Comparison of ENCODE assay signal across 9 cellular contexts in the genomic region with DNA sequence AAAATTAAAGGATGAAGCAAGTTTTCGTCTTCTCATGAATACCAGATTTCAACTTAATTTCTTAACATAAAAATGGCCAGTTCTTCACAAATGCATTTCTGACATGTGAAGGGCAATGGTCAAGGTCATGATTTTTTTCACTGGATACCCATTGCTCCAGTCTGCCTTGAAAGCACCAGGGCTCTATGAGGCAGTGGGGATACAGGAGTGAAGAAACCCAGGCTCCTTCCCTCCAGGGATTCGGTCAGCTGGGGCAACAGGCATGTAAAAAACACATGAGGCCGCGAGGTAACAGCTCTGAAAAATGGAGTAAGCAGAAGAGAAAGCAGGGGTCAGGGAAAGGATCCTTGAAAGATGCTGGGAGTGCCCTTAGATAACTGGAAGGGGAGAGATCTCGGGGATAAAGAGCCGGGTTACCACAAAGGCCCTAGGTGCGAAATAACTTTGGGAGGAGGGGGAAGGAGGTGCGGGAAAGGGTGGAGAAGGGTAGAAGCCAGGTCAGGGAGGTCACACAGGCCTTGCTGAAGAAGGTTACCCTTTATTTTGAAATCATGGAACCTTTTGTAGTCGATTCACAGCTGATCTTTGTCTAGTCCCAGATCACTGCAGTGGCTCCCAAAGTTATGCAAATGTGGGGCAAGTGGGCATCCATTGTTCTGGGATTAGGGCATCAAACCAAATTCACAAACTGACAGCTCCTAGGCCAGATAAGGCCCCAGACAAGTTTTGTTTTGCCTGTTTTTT. TPM values are rescaled to one million over a fixed set of nuclear protein-coding genes. Genes with fewer than 3 reads are reported as not detected.
DNase-seq lines count a peak whose midpoint lies in the region; ATAC-seq and TF ChIP-seq lines count a peak whose summit lies in the region.
"Had no signal": no experiment of that assay in that cellular context is flagged by ENCODE, and none has a peak within 500 bp of the region (broad histone marks: within the 10 kb centered on the region; RNA-seq: fewer than 3 reads in every experiment).

No MANE protein-coding gene starts in this region.

- H3K27ac ChIP-seq in BLaER1 (no peak overlapping the region), PC-3 (ENCODE audit: low read length) (peak overlapping the region; percentile 88)

- H3K4me1 Mint-ChIP-seq in endothelial cell (ENCODE audit: unreplicated experiment) = peaks cover 13% of the 10 kb centered on the region

- no peaks in the 10 kb centered on the region for H3K9me2 ChIP-seq in PC-3 (replicated peaks; ENCODE audit: low read length)

- H3K9ac ChIP-seq in BLaER1 (no peak overlapping the region), PC-3 (ENCODE audit: low read length) (peak overlapping the region; percentile 78)

- H3F3A ChIP-seq in PC-3 (ENCODE audit: low read length, unreplicated experiment) = no peaks in the 10 kb centered on the region

- H3K9me3 Mint-ChIP-seq in endothelial cell (ENCODE audit: unreplicated experiment) = no peaks in the 10 kb centered on the region

- peaks cover 8% of the 10 kb centered on the region for H3K79me2 ChIP-seq in PC-3 (ENCODE audit: low read length)

- H3K27me3 ChIP-seq in BLaER1 = no peaks in the 10 kb centered on the region
- no peaks in the 10 kb centered on the region for H3K27me3 ChIP-seq in PC-3 (ENCODE audit: low read length)
- no peaks in the 10 kb centered on the region for H3K27me3 ChIP-seq in neuron (ENCODE audit: insufficient read depth, low read length)

- H3K36me3 ChIP-seq in BLaER1 (no peaks in the 10 kb centered on the region), PC-3 (ENCODE audit: low read depth, low read length) (no peaks in the 10 kb centered on the region), neuron (ENCODE audit: insufficient read depth, low read length) (no peaks in the 10 kb centered on the region)

- H3K9me3 ChIP-seq in BLaER1 (no peaks in the 10 kb centered on the region), PC-3 (ENCODE audit: low read length) (no peaks in the 10 kb centered on the region), neuron (ENCODE audit: low read length) (peaks cover 2% of the 10 kb centered on the region)

- CTCF ChIA-PET in PC-3 (lab: Charles Lee) = no interaction called here

- peaks cover 24% of the 10 kb centered on the region for H3K27me3 Mint-ChIP-seq in endothelial cell (ENCODE audit: unreplicated experiment)

- no peak overlapping the region for H3K27ac Mint-ChIP-seq in endothelial cell (ENCODE audit: unreplicated experiment)

- H4K20me1 ChIP-seq in BLaER1 (no peaks in the 10 kb centered on the region), PC-3 (ENCODE audit: low read length) (no peaks in the 10 kb centered on the region)

- H3K4me3 Mint-ChIP-seq in endothelial cell (ENCODE audit: unreplicated experiment) = peak overlapping the region; percentile 97

- ATAC-seq in PC-3 = no peak

- peak overlapping the region; percentile 77 for H2AFZ ChIP-seq in PC-3 (ENCODE audit: low read length)
- no peak overlapping the region for H2AFZ ChIP-seq in neuron (ENCODE audit: low read depth, low read length)

- H3K4me3 ChIP-seq in BLaER1 (no peak overlapping the region), PC-3 (ENCODE audit: low read length) (peak overlapping the region; percentile 83), neuron (ENCODE audit: low read length) (peak overlapping the region; percentile 67)

- peak overlapping the region; percentile 92 for H3K4me2 ChIP-seq in BLaER1
- peak overlapping the region; percentile 89 for H3K4me2 ChIP-seq in PC-3 (ENCODE audit: low read length)

- POLR2A ChIA-PET in PC-3 (lab: Charles Lee; ENCODE audit: unreplicated experiment) = interaction anchor here (1.7 kb wide), 1 partner anchor 71 kb away, joined by 7 read pairs; no protein-coding TSS in a partner anchor

- H3K4me1 ChIP-seq in BLaER1 = peaks cover 38% of the 10 kb centered on the region
- peaks cover 21% of the 10 kb centered on the region for H3K4me1 ChIP-seq in PC-3 (ENCODE audit: insufficient read depth, low read length)
- peaks cover 41% of the 10 kb centered on the region for H3K4me1 ChIP-seq in neuron (ENCODE audit: insufficient read depth, low read length)

- no TSS peak for BruUV-seq in PC-3 (replicated peaks; lab: Mats Ljungman, UMichigan)

- H3K36me3 Mint-ChIP-seq in endothelial cell (ENCODE audit: low read depth, unreplicated experiment) = no peaks in the 10 kb centered on the region

- intact Hi-C loops in PC-3 (cut with micrococcal nuclease) = loop anchor here (2.0 to 5.0 kb wide), 2 partner anchors 115 to 375 kb away; no protein-coding TSS in a partner anchor

- no peak for DNase-seq in PC-3
- no peak for DNase-seq in endothelial cell (ENCODE audit: low spot score)
- no peak for DNase-seq in OCI-M2 (lab: John Stamatoyannopoulos, UW; ENCODE audit: unreplicated experiment)
- DNase-seq in foreskin melanocyte = no peak
- DNase-seq in GM03348 (ENCODE audit: low spot score) = no peak
- DNase-seq in NCI-H1694 (lab: John Stamatoyannopoulos, UW) = no peak
- DNase-seq: activated CD8-positive, alpha-beta memory T cell treated with anti-CD3 and anti-CD28 coated beads, Interleukin-2, amount 50 U/mL, for 4 hours had no signal

- TF ChIP-seq CTCF in PC-3 (conservative IDR thresholded peaks at IDR 0.05; ENCODE audit: low read depth, low read length) (no peak), endothelial cell (IDR thresholded peaks at IDR 0.05; ENCODE audit: unreplicated experiment) (no peak)

RNA-seq across cellular contexts. Expression of gene SPRED2, which starts 5.2 kb away (rescaled TPM):
- 16.2 and 18.1 TPM in 2 replicates for total RNA-seq in PC-3 (2014; rRNA removed)
- 17.6 TPM for total RNA-seq in endothelial cell (ENCODE audit: unreplicated experiment)
